Comparison of ENCODE assay signal across 9 cellular contexts in genomic region chr11:83034673-83035014, GRCh38. TPM values are rescaled to one million over a fixed set of nuclear protein-coding genes. Genes with fewer than 3 reads are reported as not detected.
DNase-seq lines count a peak whose midpoint lies in the region; ATAC-seq and TF ChIP-seq lines count a peak whose summit lies in the region.
"Had no signal": no experiment of that assay in that cellular context is flagged by ENCODE, and none has a peak within 500 bp of the region (broad histone marks: within the 10 kb centered on the region; RNA-seq: fewer than 3 reads in every experiment).

No MANE protein-coding gene starts in this region.

- peak overlapping the region; percentile 80 for H3K27ac Mint-ChIP-seq in HFFc6

- H3F3A ChIP-seq in SU-DHL-6 (ENCODE audit: insufficient read depth), result peaks cover 6% of the 10 kb centered on the region; the same call in 1 of the 2 replicates

- no peak overlapping the region for H3K4me3 ChIP-seq in SU-DHL-6 (ENCODE audit: insufficient read depth, low read length, poor library complexity, severe bottlenecking)
- H3K4me3 ChIP-seq in left lung, result no peak overlapping the region

- no peaks in the 10 kb centered on the region for H3K27me3 Mint-ChIP-seq in HFFc6 (ENCODE audit: insufficient read depth)

- no peak for TF ChIP-seq CTCF in HFFc6 (IDR thresholded peaks at IDR 0.05)
- TF ChIP-seq CTCF in SU-DHL-6 (IDR thresholded peaks at IDR 0.05; ENCODE audit: insufficient read depth, low read length, poor library complexity, severe bottlenecking), result no peak
- no peak for TF ChIP-seq CTCF in left lung (IDR thresholded peaks at IDR 0.05)

- DNase-seq in HFFc6 (no peak), left lung (no peak), islet precursor cell (no peak), mesenteric fat pad (ENCODE audit: low spot score) (no peak), NCI-H2196 treated with DMSO at 0.1 percent for 48 hours (lab: John Stamatoyannopoulos, UW; ENCODE audit: unreplicated experiment) (no peak)
- DNase-seq: activated CD8-positive, alpha-beta memory T cell treated with anti-CD3 and anti-CD28 coated beads for 24 hours had no signal

- peaks cover 100% of the 10 kb centered on the region for H3K79me2 ChIP-seq in SU-DHL-6 (ENCODE audit: insufficient read depth, low read length)

- no peak overlapping the region for H2AFZ ChIP-seq in SU-DHL-6 (ENCODE audit: low read depth, low read length, severe bottlenecking)

- intact Hi-C loops in left lung (cut with DNase I), result no loop called here

- no peaks in the 10 kb centered on the region for H3K9me3 Mint-ChIP-seq in HFFc6

- ATAC-seq in left lung, result peak; percentile 14
- no peak for ATAC-seq in HG03280 (IDR thresholded peaks at IDR 0.05; ENCODE audit: unreplicated experiment)

- peaks cover 67% of the 10 kb centered on the region for H3K4me1 Mint-ChIP-seq in HFFc6 (ENCODE audit: low read depth)

- H3K36me3 ChIP-seq in SU-DHL-6 (ENCODE audit: low read length) (0 out of 2 replicates have a peak, but pooled peaks cover 4% of the 10 kb centered on the region), left lung (no peaks in the 10 kb centered on the region)

- H4K20me1 ChIP-seq in SU-DHL-6 (ENCODE audit: low read depth, low read length), result 0 out of 2 replicates have a peak, but pooled peaks cover 3% of the 10 kb centered on the region

- peak overlapping the region; percentile 59 for H3K27ac ChIP-seq in SU-DHL-6 (ENCODE audit: low read depth, low read length)
- peak overlapping the region in 1 of 2 donors; percentile 43 for H3K27ac ChIP-seq in left lung
- peak overlapping the region; percentile 90 for H3K27ac ChIP-seq in temporal lobe (ENCODE audit: low read depth, low read length)

- H3K9me3 ChIP-seq in SU-DHL-6 (ENCODE audit: insufficient read depth, low read length), result no peaks in the 10 kb centered on the region
- no peaks in the 10 kb centered on the region for H3K9me3 ChIP-seq in left lung

- peaks cover 7 to 20% of the 10 kb centered on the region in 2 donors for H3K4me1 ChIP-seq in left lung

- H3K9me2 ChIP-seq in SU-DHL-6 (replicated peaks; ENCODE audit: insufficient read depth, low read length), result no peaks in the 10 kb centered on the region

- peak overlapping the region; percentile 79 for H3K4me3 Mint-ChIP-seq in HFFc6

- peak overlapping the region; percentile 29 for H3K9ac ChIP-seq in SU-DHL-6 (ENCODE audit: low read length)

- H3K27me3 ChIP-seq in SU-DHL-6 (ENCODE audit: low read length), result no peaks in the 10 kb centered on the region
- H3K27me3 ChIP-seq in left lung, result no peaks in the 10 kb centered on the region

- peak overlapping the region; percentile 49 for H3K4me2 ChIP-seq in SU-DHL-6 (ENCODE audit: low read depth, low read length, poor library complexity, severe bottlenecking)

- H3K36me3 Mint-ChIP-seq in HFFc6 (ENCODE audit: low read depth), result peaks cover 15% of the 10 kb centered on the region

RNA-seq across cellular contexts. Expression of gene RAB30, which starts 37.1 kb away (rescaled TPM):
- total RNA-seq in HFFc6 (2021; fragmentation: NEBNext Ultra II Directional; extraction: Animal tissue kit (Norgen Biotek cat#: 25700)), result 10 to 100 TPM; 17.6 to 22.2 (median 19.4) TPM
- total RNA-seq in left lung (10 to 100 TPM; 14.2 to 15.3 TPM), temporal lobe (42.0 TPM), mesenteric fat pad (33.9 TPM)
